In genomic region chr9:75190762-75191161, GRCh38 we compare ENCODE assay signal across 17 cellular contexts.
"Had no signal": no experiment of that assay in that cellular context is flagged by ENCODE, and none has a peak within 500 bp of the region (broad histone marks: within the 10 kb centered on the region; RNA-seq: fewer than 3 reads in every experiment).

No MANE protein-coding gene starts in this region.

- H3K27ac ChIP-seq: body of pancreas, esophagus squamous epithelium, heart right ventricle, left ventricle myocardium inferior, thyroid gland had no signal

- ATAC-seq: body of pancreas; effector memory CD8-positive, alpha-beta T cell; heart right ventricle; WTC11 had no signal

- H3K36me3 ChIP-seq: esophagus squamous epithelium, heart right ventricle, left ventricle myocardium inferior, thyroid gland had no signal

- H3K4me3 ChIP-seq: body of pancreas, esophagus squamous epithelium, heart right ventricle, left ventricle myocardium inferior, thyroid gland had no signal

- DNase-seq: activated CD4-positive, alpha-beta T cell treated with anti-CD3 and anti-CD28 coated beads for 4 hours; activated gamma-delta T cell treated with Interleukin-2 at 50 U/mL for 16 hours; activated naive CD8-positive, alpha-beta T cell treated with anti-CD3 and anti-CD28 coated beads, Interleukin-2, amount 10 ng/mL, durations not matched to agents 7 days and 5 days; body of pancreas; effector memory CD8-positive, alpha-beta T cell; esophagus squamous epithelium; heart right ventricle; left ventricle myocardium inferior; mammary epithelial cell; occipital lobe; retina; stimulated activated CD4-positive, alpha-beta T cell treated with anti-CD3 and anti-CD28 coated beads, Interleukin-12 subunit alpha, Interleukin-12 subunit beta, amount 100 ng/mL, for 4 hours; stimulated activated CD4-positive, alpha-beta T cell treated with anti-CD3 and anti-CD28 coated beads, Interleukin-1b, Interleukin-23, amount 100 ng/mL, for 48 hours; stimulated activated CD8-positive, alpha-beta memory T cell treated with anti-CD3 and anti-CD28 coated beads, Interleukin-4, amount 100 ng/mL, for 48 hours; stimulated activated naive CD4-positive, alpha-beta T cell treated with Interleukin-2 at 50 U/mL for 16 hours; thyroid gland had no signal

- H3K9me3 ChIP-seq: body of pancreas, esophagus squamous epithelium, heart right ventricle, left ventricle myocardium inferior, thyroid gland had no signal

- H3K4me1 ChIP-seq: body of pancreas, esophagus squamous epithelium, heart right ventricle, left ventricle myocardium inferior, thyroid gland had no signal

- H3K27me3 ChIP-seq: body of pancreas, esophagus squamous epithelium, heart right ventricle, thyroid gland had no signal
